8 cellular contexts compared by ENCODE assay signal in the genomic region with DNA sequence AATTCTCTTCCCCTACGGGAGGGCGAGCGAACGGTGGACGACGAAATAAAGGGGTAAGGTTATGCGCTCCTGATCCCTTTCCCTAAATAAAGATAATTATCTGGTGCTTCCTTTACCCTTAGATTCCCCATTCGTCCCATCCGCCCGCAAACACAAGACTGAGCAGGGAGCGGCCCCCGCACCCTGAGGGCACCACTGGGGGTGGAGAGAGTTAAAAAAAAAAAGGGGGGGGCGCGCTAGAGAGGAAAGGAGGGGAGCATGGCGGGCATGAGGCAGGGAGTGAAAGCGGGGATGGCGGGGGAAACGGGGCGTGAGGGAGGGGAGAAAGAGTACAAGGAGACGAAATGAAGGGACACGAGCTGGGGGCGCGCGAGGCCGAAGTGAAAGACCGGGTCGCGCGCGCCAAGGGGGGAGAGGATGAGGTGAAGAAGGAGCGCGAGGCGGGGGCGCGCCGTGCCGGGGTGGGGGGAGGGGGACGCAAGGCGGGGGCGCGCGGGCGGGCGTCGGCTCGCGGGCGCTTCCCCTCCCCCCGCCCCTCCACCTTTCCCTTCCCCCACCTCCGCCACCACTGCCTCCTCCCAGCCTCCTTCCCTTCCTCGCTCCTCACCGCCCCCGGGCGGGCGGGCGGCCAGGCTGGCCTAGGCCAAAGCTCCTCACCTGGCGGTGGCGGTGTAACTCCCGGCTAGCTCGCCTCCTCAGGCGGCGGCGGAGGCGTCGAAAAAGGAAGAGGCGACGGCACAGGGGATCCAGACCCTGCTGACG. TPM values are rescaled to one million over a fixed set of nuclear protein-coding genes. Genes with fewer than 3 reads are reported as not detected.
DNase-seq lines count a peak whose midpoint lies in the region; ATAC-seq, FAIRE-seq and TF ChIP-seq lines count a peak whose summit lies in the region.

No MANE protein-coding gene starts in this region.

- peak; percentile 32; the same call in 1 of the 2 replicates for TF ChIP-seq POLR2A in GM12891 (IDR thresholded peaks at IDR 0.05; ENCODE audit: low read depth, low read length)
- no peak for TF ChIP-seq POLR2A in esophagus squamous epithelium (IDR thresholded peaks at IDR 0.05)
- no peak for TF ChIP-seq POLR2A in upper lobe of left lung (IDR thresholded peaks at IDR 0.05)

- H3K4me1 ChIP-seq in esophagus squamous epithelium (peaks cover 26 to 53% (median 30%) of the 10 kb centered on the region in 3 donors), neural progenitor cell (peaks cover 21% of the 10 kb centered on the region), upper lobe of left lung (peaks cover 28 to 35% (median 31%) of the 10 kb centered on the region in 4 donors)

- H3K27ac ChIP-seq in esophagus squamous epithelium (peak overlapping the region; percentile 86 to 97 (median 91)), neural progenitor cell (peak overlapping the region; percentile 97), upper lobe of left lung (peak overlapping the region; percentile 89 to 99 (median 91))

- FAIRE-seq in GM12891 (lab: Jason Lieb, UNC): no peak

- no peaks in the 10 kb centered on the region for H3K9me3 Mint-ChIP-seq in neural progenitor cell

- DNase-seq in ACHN (peak; percentile 72), GM12891 (ENCODE audit: insufficient read length, low spot score) (peak; percentile 41), NCI-H1930 (lab: John Stamatoyannopoulos, UW) (peak; percentile 81 to 82), esophagus squamous epithelium (lab: John Stamatoyannopoulos, UW) (no peak), neural progenitor cell (ENCODE audit: low spot score) (peak; percentile 92), upper lobe of left lung (peak in 1 of 2 donors; percentile 54)
- DNase-seq in activated CD4-positive, alpha-beta T cell treated with anti-CD3 and anti-CD28 coated beads, Interleukin-2, amount 50 U/mL, for 4 hours: peak; percentile 44 to 55

- H3K27me3 ChIP-seq in esophagus squamous epithelium (no peaks in the 10 kb centered on the region), neural progenitor cell (no peaks in the 10 kb centered on the region), upper lobe of left lung (no peaks in the 10 kb centered on the region)

- H3K4me3 ChIP-seq in esophagus squamous epithelium (peak overlapping the region; percentile 65 to 95 (median 84)), neural progenitor cell (peak overlapping the region; percentile 99), upper lobe of left lung (peak overlapping the region; percentile 73 to 93 (median 88))

- peak overlapping the region; percentile 21 for H2AFZ ChIP-seq in neural progenitor cell (replicated peaks)

- TF ChIP-seq EP300 in upper lobe of left lung (IDR thresholded peaks at IDR 0.05): no peak

- 0 to 1% methylated on average over 12 to 36 of the region's 68 CpGs for WGBS in esophagus squamous epithelium, 2 donors
- 1% methylated on average over 29 to 39 of the region's 68 CpGs for WGBS in upper lobe of left lung, 2 donors

- in situ Hi-C loops in ACHN (cut with HindIII; ENCODE audit: low pct_ligation_motif_present, low pct_unique_long_range_greater_than_20kb, low sequenced_read_pairs): no loop called here

- peak overlapping the region; percentile 78 for H3K9ac ChIP-seq in neural progenitor cell

- H3K36me3 Mint-ChIP-seq in neural progenitor cell: peaks cover 3% of the 10 kb centered on the region

- peaks cover 7% of the 10 kb centered on the region for H3K27me3 Mint-ChIP-seq in neural progenitor cell (ENCODE audit: insufficient read depth, low read depth)

- peaks cover 0 to 6% (median 0%) of the 10 kb centered on the region in 3 donors for H3K36me3 ChIP-seq in esophagus squamous epithelium
- no peaks in the 10 kb centered on the region for H3K36me3 ChIP-seq in neural progenitor cell
- H3K36me3 ChIP-seq in upper lobe of left lung: no peaks in the 10 kb centered on the region

- peak overlapping the region; percentile 98 for H3K4me2 ChIP-seq in neural progenitor cell

- peak overlapping the region; percentile 2 for H3K27ac Mint-ChIP-seq in neural progenitor cell

- intact Hi-C loops in esophagus squamous epithelium (cut with DNase I): no loop called here

- ATAC-seq in HG02759 (IDR thresholded peaks at IDR 0.05; ENCODE audit: unreplicated experiment): peak; percentile 38
- peak in 1 of 2 donors; percentile 22 for ATAC-seq in upper lobe of left lung (ENCODE audit: low FRiP score in 2 of 2)

- H3F3A ChIP-seq in neural progenitor cell (ENCODE audit: low read depth): peaks cover 27% of the 10 kb centered on the region

- peaks cover 49% of the 10 kb centered on the region for H4K20me1 ChIP-seq in neural progenitor cell (ENCODE audit: low read depth)

- H3K9me3 ChIP-seq in esophagus squamous epithelium: no peaks in the 10 kb centered on the region
- H3K9me3 ChIP-seq in neural progenitor cell (ENCODE audit: low read depth): no peaks in the 10 kb centered on the region
- no peaks in the 10 kb centered on the region for H3K9me3 ChIP-seq in upper lobe of left lung

- TF ChIP-seq CTCF in esophagus squamous epithelium (IDR thresholded peaks at IDR 0.05) (peak in 2 of 6 experiments; percentile 5 to 11), neural progenitor cell (IDR thresholded peaks at IDR 0.05) (peak; percentile 44), upper lobe of left lung (IDR thresholded peaks at IDR 0.05) (peak in 1 of 6 experiments; percentile 6)

- peak overlapping the region; percentile 97 for H3K4me3 Mint-ChIP-seq in neural progenitor cell

- H3K79me2 ChIP-seq in neural progenitor cell (ENCODE audit: low read depth): peaks cover 60% of the 10 kb centered on the region

- peaks cover 34% of the 10 kb centered on the region for H3K4me1 Mint-ChIP-seq in neural progenitor cell

TF ChIP-seq in GM12891, 5 proteins besides CTCF, POLR2A, EP300 and RAD21:
- no peak for TF ChIP-seq SPI1 (IDR thresholded peaks at IDR 0.05; ENCODE audit: low read depth, low read length)

RNA-seq across cellular contexts. Expression of a gene that starts 0.5 kb away (rescaled TPM):
- polyA plus RNA-seq in GM12891 (2012; ENCODE audit: low read depth, missing spikeins): 9.4 TPM
- total RNA-seq in esophagus squamous epithelium (10 to 100 TPM in 3 of 4 donors, 1 to 10 TPM in 1; 9.7 to 16.6 (median 12.0) TPM), neural progenitor cell (ENCODE audit: low replicate concordance) (14.8 and 16.8 TPM in 2 replicates), upper lobe of left lung (10 to 100 TPM; 16.0 to 50.3 (median 37.8) TPM)

RNA-seq across cellular contexts. Expression of a gene that starts 24.3 kb away (rescaled TPM):
- 32.4 TPM for polyA plus RNA-seq in GM12891 (2012; ENCODE audit: low read depth, missing spikeins)
- total RNA-seq in esophagus squamous epithelium: 10 to 100 TPM in 3 of 4 donors, 1 to 10 TPM in 1; 5.9 to 31.7 (median 14.1) TPM
- total RNA-seq in neural progenitor cell (ENCODE audit: low replicate concordance): 2.7 and 11.6 TPM in 2 replicates
- 100 to 1,000 TPM in 4 of 6 donors, 10 to 100 TPM in 2; 43.3 to 151 (median 103) TPM for total RNA-seq in upper lobe of left lung

RNA-seq across cellular contexts. Expression of a gene that starts 36.2 kb away (rescaled TPM):
- polyA plus RNA-seq in GM12891 (2012; ENCODE audit: low read depth, missing spikeins): 55.7 TPM
- total RNA-seq in esophagus squamous epithelium: 10 to 100 TPM in 1 of 4 donors, 1 to 10 TPM in 3; 7.5 to 13.2 (median 8.0) TPM
- total RNA-seq in neural progenitor cell (ENCODE audit: low replicate concordance): 6.7 and 14.2 TPM in 2 replicates
- 10 to 100 TPM; 19.4 to 93.2 (median 37.6) TPM for total RNA-seq in upper lobe of left lung

RNA-seq across cellular contexts. Expression of a gene that starts 41.1 kb away (rescaled TPM):
- polyA plus RNA-seq in GM12891 (2012; ENCODE audit: low read depth, missing spikeins): 54.0 TPM
- total RNA-seq in esophagus squamous epithelium (10 to 100 TPM; 42.5 to 74.2 (median 58.8) TPM), neural progenitor cell (ENCODE audit: low replicate concordance) (73.2 and 131 TPM in 2 replicates), upper lobe of left lung (100 to 1,000 TPM in 3 of 6 donors, 10 to 100 TPM in 3; 41.9 to 145 (median 102) TPM)

RNA-seq across cellular contexts. Expression of a gene that starts 45.4 kb away (rescaled TPM):
- polyA plus RNA-seq in GM12891 (2012; ENCODE audit: low read depth, missing spikeins): 10.8 TPM
- total RNA-seq in esophagus squamous epithelium: 10 to 100 TPM in 1 of 4 donors, 1 to 10 TPM in 3; 3.7 to 14.4 (median 8.1) TPM
- 33.8 and 39.7 TPM in 2 replicates for total RNA-seq in neural progenitor cell (ENCODE audit: low replicate concordance)
- total RNA-seq in upper lobe of left lung: 10 to 100 TPM in 3 of 6 donors, 1 to 10 TPM in 3; 4.7 to 17.4 (median 9.4) TPM
